ENCODE assay signal across 21 cellular contexts in the genomic region with DNA sequence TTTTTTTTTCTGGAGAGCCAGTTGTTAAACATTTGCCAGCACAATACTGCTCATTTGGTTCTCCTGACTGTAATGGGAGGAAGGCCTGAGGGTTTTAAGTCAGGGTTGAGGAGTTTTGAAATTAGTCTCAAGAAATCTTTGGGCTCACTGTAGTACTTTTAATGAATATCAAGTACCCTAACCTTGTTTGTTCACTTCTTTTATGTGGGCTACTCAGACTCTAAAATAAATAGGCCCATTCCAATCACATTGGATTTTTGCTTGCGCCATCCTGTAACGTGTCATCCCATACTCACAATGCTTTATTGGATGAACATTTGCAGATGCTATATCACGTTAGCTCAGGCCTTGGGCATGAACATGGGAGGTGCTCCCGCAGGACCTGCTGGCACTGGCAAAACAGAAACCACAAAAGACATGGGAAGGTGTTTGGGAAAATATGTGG.
"Had no signal": no experiment of that assay in that cellular context is flagged by ENCODE, and none has a peak within 500 bp of the region (broad histone marks: within the 10 kb centered on the region; RNA-seq: fewer than 3 reads in every experiment).

No MANE protein-coding gene starts in this region.

- H3K9me3 ChIP-seq: ascending aorta, breast epithelium, gastroesophageal sphincter, heart right ventricle, tibial artery had no signal

- H3K4me1 ChIP-seq: ascending aorta, breast epithelium, gastroesophageal sphincter, heart right ventricle, tibial artery had no signal

- H3K4me3 ChIP-seq: ascending aorta, breast epithelium, gastroesophageal sphincter, heart right ventricle, skin epidermis, tibial artery had no signal

- H3K4me1 Mint-ChIP-seq: activated T-helper 17 cell treated with anti-CD3 and anti-CD28 coated beads, Interleukin-2, amount 50 U/mL, for 72 hours had no signal

- H3K36me3 Mint-ChIP-seq: natural killer cell treated with Interleukin-12 subunit alpha and Interleukin-12 subunit beta and Interleukin-15 and Interleukin-18, amount 100 ng/mL, for 72 hours had no signal

- H3K4me3 Mint-ChIP-seq: activated naive CD4-positive, alpha-beta T cell treated with anti-CD3 and anti-CD28 coated beads for 36 hours; activated T-helper 17 cell treated with anti-CD3 and anti-CD28 coated beads, Interleukin-2, amount 50 U/mL, for 72 hours; effector memory CD8-positive, alpha-beta T cell; natural killer cell treated with Interleukin-12 subunit alpha and Interleukin-12 subunit beta and Interleukin-15 and Interleukin-18, amount 100 ng/mL, for 72 hours had no signal

- H3K27me3 ChIP-seq: ascending aorta, breast epithelium, tibial artery had no signal

- H3K27ac Mint-ChIP-seq: activated naive CD4-positive, alpha-beta T cell treated with anti-CD3 and anti-CD28 coated beads for 36 hours; activated T-helper 17 cell treated with anti-CD3 and anti-CD28 coated beads, Interleukin-2, amount 50 U/mL, for 72 hours; effector memory CD8-positive, alpha-beta T cell; natural killer cell treated with Interleukin-12 subunit alpha and Interleukin-12 subunit beta and Interleukin-15 and Interleukin-18, amount 100 ng/mL, for 72 hours had no signal

- H3K9me3 Mint-ChIP-seq: activated naive CD4-positive, alpha-beta T cell treated with anti-CD3 and anti-CD28 coated beads for 36 hours; activated T-helper 17 cell treated with anti-CD3 and anti-CD28 coated beads, Interleukin-2, amount 50 U/mL, for 72 hours; effector memory CD8-positive, alpha-beta T cell; natural killer cell treated with Interleukin-12 subunit alpha and Interleukin-12 subunit beta and Interleukin-15 and Interleukin-18, amount 100 ng/mL, for 72 hours had no signal

- ATAC-seq: activated T-helper 17 cell treated with anti-CD3 and anti-CD28 coated beads, Interleukin-2, amount 50 U/mL, for 72 hours; effector memory CD8-positive, alpha-beta T cell; gastroesophageal sphincter; heart right ventricle; left cardiac atrium; natural killer cell treated with Interleukin-12 subunit alpha and Interleukin-12 subunit beta and Interleukin-15 and Interleukin-18, amount 100 ng/mL, for 72 hours had no signal

- H3K27ac ChIP-seq: ascending aorta, breast epithelium, gastroesophageal sphincter, heart right ventricle, skin epidermis, tibial artery had no signal

- H3K36me3 ChIP-seq: ascending aorta, breast epithelium, gastroesophageal sphincter, heart right ventricle, tibial artery had no signal

- DNase-seq: activated CD4-positive, CD25-positive, alpha-beta regulatory T cell treated with anti-CD3 and anti-CD28 coated beads, Interleukin-2, amount 50 U/mL, for 72 hours; activated naive CD4-positive, alpha-beta T cell treated with anti-CD3 and anti-CD28 coated beads for 36 hours; dermis blood vessel endothelial cell; effector memory CD8-positive, alpha-beta T cell; erythroblast; heart right ventricle; left cardiac atrium; mesendoderm; nucleus accumbens; posterior cingulate gyrus; stimulated activated CD4-positive, alpha-beta T cell treated with anti-CD3 and anti-CD28 coated beads, Interleukin-15, amount 100 ng/mL, for 24 hours; stimulated activated CD4-positive, alpha-beta T cell treated with anti-CD3 and anti-CD28 coated beads, Interleukin-4, amount 100 ng/mL, for 24 hours; stimulated activated naive CD4-positive, alpha-beta T cell; T-helper 9 cell; tibial artery had no signal
